ENCODE assay signal across 17 cellular contexts in genomic region chr12:32136404-32136803, GRCh38.
"Had no signal": no experiment of that assay in that cellular context is flagged by ENCODE, and none has a peak within 500 bp of the region (broad histone marks: within the 10 kb centered on the region; RNA-seq: fewer than 3 reads in every experiment).

No MANE protein-coding gene starts in this region.

- H3K27me3 Mint-ChIP-seq: activated naive CD4-positive, alpha-beta T cell treated with anti-CD3 and anti-CD28 coated beads, Interleukin-2, amount 10 ng/mL, durations not matched to agents 7 days and 5 days had no signal

- H3K27ac Mint-ChIP-seq: activated T-helper 2 cell treated with anti-CD3 and anti-CD28 coated beads, Interferon-gamma antibody, Interleukin-2, Interleukin-4, amounts not matched to agents 10 μg/mL and 5 μg/mL and 100 μg/mL, durations not matched to agents 14 hours and 24 hours and 36 hours; natural killer cell; T-helper 2 cell treated with Interferon-gamma antibody and Interleukin-4, amounts not matched to agents 5 μg/mL and 100 μg/mL, for 36 hours had no signal

- H3K27ac ChIP-seq: ascending aorta, esophagus muscularis mucosa, left ventricle myocardium inferior, skin epidermis, upper lobe of left lung had no signal

- H3K36me3 Mint-ChIP-seq: natural killer cell had no signal

- H3K27me3 ChIP-seq: ascending aorta, esophagus muscularis mucosa, upper lobe of left lung had no signal

- H3K9me3 ChIP-seq: ascending aorta, esophagus muscularis mucosa, left ventricle myocardium inferior, upper lobe of left lung had no signal

- H3K4me3 ChIP-seq: ascending aorta, esophagus muscularis mucosa, left ventricle myocardium inferior, skin epidermis, upper lobe of left lung had no signal

- ATAC-seq: natural killer cell; stimulated activated naive CD8-positive, alpha-beta T cell treated with anti-CD3 and anti-CD28 coated beads, Interleukin-15, Interleukin-2, amounts not matched to agents 100 U/mL and 50 U/mL, for 24 hours had no signal

- H3K9me3 Mint-ChIP-seq: activated naive CD4-positive, alpha-beta T cell treated with anti-CD3 and anti-CD28 coated beads, Interleukin-2, amount 10 ng/mL, durations not matched to agents 7 days and 5 days; activated T-helper 2 cell treated with anti-CD3 and anti-CD28 coated beads, Interferon-gamma antibody, Interleukin-2, Interleukin-4, amounts not matched to agents 10 μg/mL and 5 μg/mL and 100 μg/mL, durations not matched to agents 14 hours and 24 hours and 36 hours; natural killer cell; T-helper 2 cell treated with Interferon-gamma antibody and Interleukin-4, amounts not matched to agents 5 μg/mL and 100 μg/mL, for 36 hours had no signal

- DNase-seq: activated CD4-positive, alpha-beta T cell treated with anti-CD3 and anti-CD28 coated beads, Interleukin-2, amount 50 U/mL, for 1 hour; activated naive CD4-positive, alpha-beta T cell treated with anti-CD3 and anti-CD28 coated beads, Interleukin-2, amount 10 ng/mL, durations not matched to agents 7 days and 5 days; activated T-cell treated with anti-CD3 and anti-CD28 coated beads, Interleukin-2, amount 50 U/mL, for 1 hour; hypothalamus; kidney; left ventricle myocardium inferior; natural killer cell; nucleus accumbens; stimulated activated CD4-positive, alpha-beta T cell treated with anti-CD3 and anti-CD28 coated beads, Interleukin-15, amount 100 ng/mL, for 24 hours; stimulated activated CD4-positive, alpha-beta T cell treated with anti-CD3 and anti-CD28 coated beads, Interleukin-4, amount 100 ng/mL, for 1 hour; stimulated activated naive CD8-positive, alpha-beta T cell treated with anti-CD3 and anti-CD28 coated beads, Interleukin-15, Interleukin-2, amounts not matched to agents 100 U/mL and 50 U/mL, for 24 hours; upper lobe of left lung had no signal

- H3K36me3 ChIP-seq: ascending aorta, esophagus muscularis mucosa, left ventricle myocardium inferior, upper lobe of left lung had no signal

- H3K4me3 Mint-ChIP-seq: activated naive CD4-positive, alpha-beta T cell treated with anti-CD3 and anti-CD28 coated beads, Interleukin-2, amount 10 ng/mL, durations not matched to agents 7 days and 5 days; T-helper 2 cell treated with Interferon-gamma antibody and Interleukin-4, amounts not matched to agents 5 μg/mL and 100 μg/mL, for 36 hours had no signal
